19 cellular contexts compared by ENCODE assay signal in the genomic region with DNA sequence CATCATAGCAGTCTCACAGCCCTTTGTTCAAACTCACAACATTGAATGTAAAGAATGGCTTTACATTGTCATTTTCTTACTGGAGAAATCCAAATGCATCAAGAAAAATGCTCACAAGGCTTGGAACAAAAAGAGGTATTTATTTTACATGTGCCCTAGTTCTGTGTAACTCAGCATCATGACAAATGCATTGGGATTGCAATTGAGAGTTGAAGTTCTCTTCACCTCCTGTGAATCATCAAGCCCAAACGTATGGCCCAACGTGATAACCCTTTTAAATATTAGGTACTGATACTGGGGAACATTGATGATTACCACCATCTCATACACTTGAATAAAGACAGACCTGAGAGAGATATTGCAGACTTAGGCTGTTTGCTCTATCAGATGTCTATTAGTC.
"Had no signal": no experiment of that assay in that cellular context is flagged by ENCODE, and none has a peak within 500 bp of the region (broad histone marks: within the 10 kb centered on the region; RNA-seq: fewer than 3 reads in every experiment).

No MANE protein-coding gene starts in this region.

- H3K36me3 ChIP-seq: sigmoid colon, spleen, thyroid gland had no signal

- H3K9me3 ChIP-seq: sigmoid colon, SK-N-SH, spleen, thyroid gland had no signal

- H3K27ac ChIP-seq: dorsolateral prefrontal cortex, epithelial cell of prostate, sigmoid colon, spleen, thyroid gland had no signal

- ATAC-seq: activated CD4-positive, CD25-positive, alpha-beta regulatory T cell treated with anti-CD3 and anti-CD28 coated beads, Interleukin-2, amount 50 U/mL, for 24 hours; activated CD8-positive, alpha-beta T cell treated with anti-CD3 and anti-CD28 coated beads, Interleukin-2, amount 10 ng/mL, durations not matched to agents 7 days and 5 days; activated T-cell treated with anti-CD3 and anti-CD28 coated beads, Interleukin-2, amount 50 U/mL, for 4 hours; left lobe of liver had no signal

- H3K4me1 ChIP-seq: thyroid gland had no signal

- H3K9ac ChIP-seq: SK-N-SH had no signal

- H3K4me2 ChIP-seq: SK-N-SH had no signal

- H3K4me3 ChIP-seq: dorsolateral prefrontal cortex, lung, sigmoid colon, spleen, thyroid gland had no signal

- H3K27me3 ChIP-seq: dorsolateral prefrontal cortex, sigmoid colon, spleen, thyroid gland had no signal

- DNase-seq: activated CD4-positive, alpha-beta T cell treated with anti-CD3 and anti-CD28 coated beads, Interleukin-2, amount 10 ng/mL, durations not matched to agents 7 days and 5 days; activated CD8-positive, alpha-beta T cell treated with anti-CD3 and anti-CD28 coated beads, Interleukin-2, amount 10 ng/mL, durations not matched to agents 7 days and 5 days; activated naive CD4-positive, alpha-beta T cell treated with anti-CD3 and anti-CD28 coated beads for 36 hours; activated T-cell treated with anti-CD3 and anti-CD28 coated beads, Interleukin-2, amount 50 U/mL, for 4 hours; aorta; dorsolateral prefrontal cortex; midbrain; occipital lobe; posterior cingulate gyrus; sigmoid colon; SK-N-SH; spleen; stimulated activated CD4-positive, alpha-beta T cell treated with anti-CD3 and anti-CD28 coated beads, Interleukin-4, amount 100 ng/mL, for 4 hours; stimulated activated naive CD4-positive, alpha-beta T cell; thyroid gland had no signal
